In genomic region chr3:162538906-162539305, GRCh38 we compare ENCODE assay signal across 21 cellular contexts.
A peak's percentile ranks its signal among the peaks of the same experiment; 100 is the strongest.
DNase-seq lines count a peak whose midpoint lies in the region; TF ChIP-seq lines count a peak whose summit lies in the region.
"Had no signal": no experiment of that assay in that cellular context is flagged by ENCODE, and none has a peak within 500 bp of the region (broad histone marks: within the 10 kb centered on the region; RNA-seq: fewer than 3 reads in every experiment).

No MANE protein-coding gene starts in this region.

- no peaks in the 10 kb centered on the region for H3K9me3 ChIP-seq in WERI-Rb-1 (ENCODE audit: severe bottlenecking)
- no peaks in the 10 kb centered on the region for H3K9me3 ChIP-seq in hepatocyte (ENCODE audit: low read depth)
- H3K9me3 ChIP-seq in smooth muscle cell (replicated peaks; ENCODE audit: low read depth) = no peaks in the 10 kb centered on the region
- no peaks in the 10 kb centered on the region for H3K9me3 ChIP-seq in adrenal gland (replicated peaks in 1 of 3)
- H3K9me3 ChIP-seq in vagina = no peaks in the 10 kb centered on the region
- H3K9me3 ChIP-seq: A549 had no signal

- no peaks in the 10 kb centered on the region for H3F3A ChIP-seq in smooth muscle cell (ENCODE audit: low read depth)

- H4K20me1 ChIP-seq in hepatocyte (ENCODE audit: insufficient read depth, poor library complexity, severe bottlenecking) (no peaks in the 10 kb centered on the region), smooth muscle cell (ENCODE audit: low read depth) (no peaks in the 10 kb centered on the region)

- no peak overlapping the region for H2AFZ ChIP-seq in hepatocyte
- H2AFZ ChIP-seq in smooth muscle cell (ENCODE audit: low read depth) = no peak overlapping the region
- H2AFZ ChIP-seq: GM23248 had no signal

- no peak overlapping the region for H3K9ac ChIP-seq in smooth muscle cell (ENCODE audit: low read depth)
- H3K9ac ChIP-seq: GM23248 had no signal

- peak; percentile 4 for DNase-seq in HFF-Myc (ENCODE audit: extremely low read depth, low read depth)
- DNase-seq in WERI-Rb-1 = peak; percentile 73
- peak; percentile 51 for DNase-seq in hepatocyte (ENCODE audit: low spot score)
- no peak for DNase-seq in smooth muscle cell (lab: John Stamatoyannopoulos, UW; ENCODE audit: unreplicated experiment)
- DNase-seq in anterior cingulate cortex (lab: John Stamatoyannopoulos, UW) = no peak
- no peak for DNase-seq in adrenal gland
- no peak for DNase-seq in vagina (ENCODE audit: extremely low spot score in 2 of 2)
- DNase-seq: CD4-positive, CD25-positive, alpha-beta regulatory T cell; COR-L47; DMS79 treated with DMSO at 0.1 percent for 48 hours; GM23248; MM.1S; NCI-H1048; NCI-H1417 treated with DMSO at 0.1 percent for 48 hours; NCI-H187; SHP77 treated with DMSO at 0.1 percent for 48 hours had no signal

- H3K27ac ChIP-seq in WERI-Rb-1 (peak overlapping the region; percentile 55), hepatocyte (peak overlapping the region; percentile 63), smooth muscle cell (ENCODE audit: low read depth) (peak overlapping the region; percentile 3), adrenal gland (no peak overlapping the region), vagina (no peak overlapping the region)
- H3K27ac ChIP-seq: A549, GM23248, RWPE1, SK-N-MC had no signal

- H3K79me2 ChIP-seq in hepatocyte (peaks cover 2% of the 10 kb centered on the region), smooth muscle cell (ENCODE audit: low read depth) (no peaks in the 10 kb centered on the region)

- intact Hi-C loops in adrenal gland (cut with DNase I) (no loop called here), vagina (cut with DNase I) (no loop called here)

- H3K9me2 ChIP-seq in hepatocyte (replicated peaks; ENCODE audit: insufficient read depth) = no peaks in the 10 kb centered on the region

- no peak overlapping the region for H3K4me2 ChIP-seq in hepatocyte
- H3K4me2 ChIP-seq in smooth muscle cell = peak overlapping the region; percentile 27
- H3K4me2 ChIP-seq: A549 had no signal

- H3K4me3 ChIP-seq in HFF-Myc (replicated peaks; ENCODE audit: low read depth, low read length) = no peak overlapping the region
- H3K4me3 ChIP-seq in WERI-Rb-1 (ENCODE audit: low read depth, low read length) = no peak overlapping the region
- H3K4me3 ChIP-seq in hepatocyte = no peak overlapping the region
- no peak overlapping the region for H3K4me3 ChIP-seq in smooth muscle cell
- H3K4me3 ChIP-seq in adrenal gland = no peak overlapping the region
- no peak overlapping the region for H3K4me3 ChIP-seq in vagina
- H3K4me3 ChIP-seq: A549, GM12878, GM23248, K562, SK-N-MC had no signal

- H3K4me1 ChIP-seq in hepatocyte (ENCODE audit: insufficient read depth) (no peaks in the 10 kb centered on the region), smooth muscle cell (ENCODE audit: low read depth) (no peaks in the 10 kb centered on the region), adrenal gland (replicated peaks in 1 of 2) (no peaks in the 10 kb centered on the region), vagina (no peaks in the 10 kb centered on the region)

- TF ChIP-seq POLR2A in adrenal gland (IDR thresholded peaks at IDR 0.05) (no peak), vagina (IDR thresholded peaks at IDR 0.05) (no peak)

- no peaks in the 10 kb centered on the region for H3K27me3 ChIP-seq in WERI-Rb-1 (ENCODE audit: insufficient read depth, low read depth, severe bottlenecking)
- no peaks in the 10 kb centered on the region for H3K27me3 ChIP-seq in hepatocyte
- H3K27me3 ChIP-seq in smooth muscle cell (ENCODE audit: low read depth) = no peaks in the 10 kb centered on the region
- H3K27me3 ChIP-seq in adrenal gland = no peaks in the 10 kb centered on the region
- H3K27me3 ChIP-seq in vagina = no peaks in the 10 kb centered on the region

- WGBS in hepatocyte (ENCODE audit: low lambda C conversion rate, missing lambda C conversion rate) = 59% methylated on average over 3 of the region's 3 CpGs
- WGBS in smooth muscle cell (ENCODE audit: low lambda C conversion rate) = 15% methylated on average over 3 of the region's 3 CpGs
- 48 to 60% (median 55%) methylated on average over 3 of the region's 3 CpGs for WGBS in adrenal gland, 4 donors

- H3K36me3 ChIP-seq in WERI-Rb-1 (no peaks in the 10 kb centered on the region), hepatocyte (replicated peaks; ENCODE audit: insufficient read depth, low read depth) (no peaks in the 10 kb centered on the region), smooth muscle cell (ENCODE audit: low read depth) (no peaks in the 10 kb centered on the region), adrenal gland (replicated peaks in 1 of 2) (no peaks in the 10 kb centered on the region), vagina (no peaks in the 10 kb centered on the region)

- no peak for TF ChIP-seq CTCF in HFF-Myc (IDR thresholded peaks at IDR 0.05; ENCODE audit: low read depth, low read length, missing control alignments)
- TF ChIP-seq CTCF in WERI-Rb-1 (IDR thresholded peaks at IDR 0.05; ENCODE audit: low read depth, low read length) = no peak
- no peak for TF ChIP-seq CTCF in hepatocyte (IDR thresholded peaks at IDR 0.05; ENCODE audit: poor library complexity)
- no peak for TF ChIP-seq CTCF in smooth muscle cell (IDR thresholded peaks at IDR 0.05; ENCODE audit: borderline replicate concordance, insufficient read depth, poor library complexity, severe bottlenecking)
- TF ChIP-seq CTCF in adrenal gland (IDR thresholded peaks at IDR 0.05) = no peak
- no peak for TF ChIP-seq CTCF in vagina (IDR thresholded peaks at IDR 0.05)

Comparison
In these comparisons a context has a peak if more than half of its experiments do, and no peak if none do; other contexts are left out.
1. DNase-seq: peak in HFF-Myc (single experiment), WERI-Rb-1 (single experiment) and hepatocyte (single experiment); none in smooth muscle cell (single experiment), anterior cingulate cortex (0 of 58), adrenal gland (0 of 7) and vagina (0 of 2).
2. H3K27ac ChIP-seq: peak in WERI-Rb-1 (single experiment), hepatocyte (single experiment) and smooth muscle cell (single experiment); none in adrenal gland (0 of 5) and vagina (single experiment).